Comparison of ENCODE assay signal across 9 cellular contexts in the genomic region with DNA sequence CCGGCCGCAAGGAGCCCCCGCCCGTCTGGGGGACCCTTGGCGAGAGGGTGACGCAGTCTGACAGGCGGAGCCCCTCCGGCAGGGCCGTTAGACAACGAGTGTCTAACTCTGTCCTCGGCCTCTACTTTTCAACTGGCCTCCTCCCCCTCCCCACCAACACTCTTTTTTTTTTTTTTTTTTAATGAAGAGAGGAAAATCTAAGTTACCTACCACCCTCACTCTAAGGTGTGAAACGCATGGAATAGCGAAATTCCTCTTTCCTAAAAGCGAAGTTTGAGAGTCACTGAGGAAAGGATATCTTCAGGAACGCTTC. TPM values are rescaled to one million over a fixed set of nuclear protein-coding genes. Genes with fewer than 3 reads are reported as not detected.
DNase-seq lines count a peak whose midpoint lies in the region; ATAC-seq, FAIRE-seq and TF ChIP-seq lines count a peak whose summit lies in the region.
"Had no signal": no experiment of that assay in that cellular context is flagged by ENCODE, and none has a peak within 500 bp of the region (broad histone marks: within the 10 kb centered on the region; RNA-seq: fewer than 3 reads in every experiment).

No MANE protein-coding gene starts in this region.

- H3K9me3 ChIP-seq in NT2/D1 (ENCODE audit: insufficient read depth, low read length), result no peaks in the 10 kb centered on the region
- no peaks in the 10 kb centered on the region for H3K9me3 ChIP-seq in upper lobe of right lung

- H3K36me3 ChIP-seq in NT2/D1 (ENCODE audit: insufficient read depth, insufficient read length, low read length) (no peaks in the 10 kb centered on the region), upper lobe of right lung (no peaks in the 10 kb centered on the region)

- H3K27me3 Mint-ChIP-seq in endothelial cell (ENCODE audit: unreplicated experiment) (peaks cover 17% of the 10 kb centered on the region), nephron (ENCODE audit: low read depth) (peaks cover 51% of the 10 kb centered on the region), CD14-positive monocyte (ENCODE audit: low read depth in 3 of 3) (peaks cover 60 to 69% (median 64%) of the 10 kb centered on the region in 3 donors)

- peaks cover 61% of the 10 kb centered on the region for H3K27me3 ChIP-seq in NT2/D1 (ENCODE audit: insufficient read depth, insufficient read length)
- peaks cover 26% of the 10 kb centered on the region for H3K27me3 ChIP-seq in upper lobe of right lung

- H3K4me1 Mint-ChIP-seq in endothelial cell (ENCODE audit: unreplicated experiment) (peaks cover 12% of the 10 kb centered on the region), nephron (peaks cover 14% of the 10 kb centered on the region), CD14-positive monocyte (peaks cover 7% of the 10 kb centered on the region)

- H3K27ac Mint-ChIP-seq in endothelial cell (ENCODE audit: unreplicated experiment), result no peak overlapping the region
- no peak overlapping the region for H3K27ac Mint-ChIP-seq in nephron
- no peak overlapping the region for H3K27ac Mint-ChIP-seq in CD14-positive monocyte
- H3K27ac Mint-ChIP-seq: activated T-cell treated with anti-CD3 and anti-CD28 coated beads, Interleukin-2, amount 50 U/mL, for 72 hours had no signal

- H3K4me3 ChIP-seq in NT2/D1 (ENCODE audit: insufficient read length, low read depth) (peak overlapping the region; percentile 72), upper lobe of right lung (peak overlapping the region; percentile 43)

- peak overlapping the region; percentile 78 for H3K9ac ChIP-seq in NT2/D1 (ENCODE audit: insufficient read length, low read depth)

- H3K27ac ChIP-seq in upper lobe of right lung, result no peak overlapping the region

- intact Hi-C loops in upper lobe of right lung (cut with DNase I) (no loop called here), CD14-positive monocyte (cut with micrococcal nuclease) (no loop called here)

- TF ChIP-seq CTCF in endothelial cell (IDR thresholded peaks at IDR 0.05; ENCODE audit: unreplicated experiment) (no peak), nephron (IDR thresholded peaks at IDR 0.05; ENCODE audit: unreplicated experiment in 3 of 3) (no peak), upper lobe of right lung (IDR thresholded peaks at IDR 0.05) (no peak), CD14-positive monocyte (IDR thresholded peaks at IDR 0.05) (no peak)

- H3K4me3 Mint-ChIP-seq in endothelial cell (ENCODE audit: unreplicated experiment) (peak overlapping the region; percentile 88), nephron (peak overlapping the region; percentile 78 to 92 (median 85)), CD14-positive monocyte (peak overlapping the region in 1 of 2 donors; percentile 77)

- no peak for FAIRE-seq in GM12891 (lab: Jason Lieb, UNC)
- FAIRE-seq: islet of Langerhans had no signal

- no peak for ATAC-seq in upper lobe of right lung
- ATAC-seq: activated T-cell treated with anti-CD3 and anti-CD28 coated beads, Interleukin-2, amount 50 U/mL, for 72 hours had no signal

- TF ChIP-seq POLR2A in GM12891 (IDR thresholded peaks at IDR 0.05; ENCODE audit: low read depth, low read length), result no peak

- H3K4me1 ChIP-seq in NT2/D1 (ENCODE audit: insufficient read depth, insufficient read length) (no peaks in the 10 kb centered on the region), upper lobe of right lung (no peaks in the 10 kb centered on the region)

- no peaks in the 10 kb centered on the region for H3K9me3 Mint-ChIP-seq in endothelial cell (ENCODE audit: unreplicated experiment)
- peaks cover 8% of the 10 kb centered on the region for H3K9me3 Mint-ChIP-seq in nephron
- peaks cover 0 to 9% (median 3%) of the 10 kb centered on the region in 7 donors for H3K9me3 Mint-ChIP-seq in CD14-positive monocyte
- H3K9me3 Mint-ChIP-seq: activated T-cell treated with anti-CD3 and anti-CD28 coated beads, Interleukin-2, amount 50 U/mL, for 72 hours had no signal

- no peak for DNase-seq in NT2/D1 (ENCODE audit: low read depth, low spot score)
- no peak for DNase-seq in endothelial cell (ENCODE audit: low spot score)
- DNase-seq in upper lobe of right lung, result no peak
- DNase-seq in activated CD4-positive, alpha-beta T cell treated with anti-CD3 and anti-CD28 coated beads for 4 hours, result no peak
- DNase-seq in GM12891 (ENCODE audit: insufficient read length, low spot score), result no peak
- DNase-seq in CD14-positive monocyte (ENCODE audit: low spot score), result no peak

- peaks cover 4% of the 10 kb centered on the region for H3K36me3 Mint-ChIP-seq in endothelial cell (ENCODE audit: low read depth, unreplicated experiment)
- H3K36me3 Mint-ChIP-seq in nephron (ENCODE audit: low read depth), result no peaks in the 10 kb centered on the region
- no peaks in the 10 kb centered on the region for H3K36me3 Mint-ChIP-seq in CD14-positive monocyte

TF ChIP-seq in GM12891, 5 proteins besides CTCF, POLR2A, EP300 and RAD21:
- TF ChIP-seq TAF1 (IDR thresholded peaks at IDR 0.05; ENCODE audit: low read depth, low read length) (no peak), SPI1 (IDR thresholded peaks at IDR 0.05; ENCODE audit: low read depth, low read length) (no peak), PAX5 (IDR thresholded peaks at IDR 0.05; ENCODE audit: insufficient read depth, low read length, severe bottlenecking) (no peak), POLR2AphosphoS5 (IDR thresholded peaks at IDR 0.05; ENCODE audit: low read depth, low read length) (no peak)

RNA-seq across cellular contexts. Expression of a gene that starts 0.5 kb away (rescaled TPM):
- 3.9 TPM for total RNA-seq in endothelial cell (ENCODE audit: unreplicated experiment)
- total RNA-seq in upper lobe of right lung, result 1.1 TPM
- polyA plus RNA-seq in GM12891 (2012; ENCODE audit: low read depth, missing spikeins), result 0.03 TPM
- not detected for polyA plus RNA-seq in CD14-positive monocyte
- total RNA-seq: activated T-cell treated with anti-CD3 and anti-CD28 coated beads, Interleukin-2, amount 50 U/mL, for 72 hours had no signal

RNA-seq across cellular contexts. Expression of a gene that starts 58.1 kb away (rescaled TPM):
- 11.5 TPM for total RNA-seq in endothelial cell (ENCODE audit: unreplicated experiment)
- 7.6 TPM for total RNA-seq in upper lobe of right lung
- 0.27 TPM for polyA plus RNA-seq in GM12891 (2012; ENCODE audit: low read depth, missing spikeins)
- polyA plus RNA-seq in CD14-positive monocyte, result not detected
